ENCODE assay signal across 8 cellular contexts in genomic region chr19:48501446-48501960, GRCh38. TPM values are rescaled to one million over a fixed set of nuclear protein-coding genes. Genes with fewer than 3 reads are reported as not detected.
DNase-seq lines count a peak whose midpoint lies in the region; ATAC-seq and TF ChIP-seq lines count a peak whose summit lies in the region.

No MANE protein-coding gene starts in this region.

- peak overlapping the region; percentile 0; the same call in 1 of the 2 replicates for H3K4me3 ChIP-seq in Jurkat, Clone E6-1 (ENCODE audit: low read length)
- H3K4me3 ChIP-seq in adrenal gland (peak overlapping the region in 1 of 4 donors; percentile 30), lower lobe of right lung (peak overlapping the region; percentile 54)

- H3K27ac Mint-ChIP-seq in CD4-positive, alpha-beta T cell: no peak overlapping the region

- no peak for TF ChIP-seq POLR2A in adrenal gland (IDR thresholded peaks at IDR 0.05)

- WGBS in adrenal gland, 4 donors: 1 to 17% (median 7%) methylated on average over 3 to 17 of the region's 17 CpGs

- peak in 8 of 10 experiments; percentile 34 to 64 (median 48) for DNase-seq in CD4-positive, alpha-beta T cell
- no peak for DNase-seq in Jurkat, Clone E6-1 (ENCODE audit: low read depth, low spot score)
- no peak for DNase-seq in RWPE1 (ENCODE audit: low spot score)
- DNase-seq in adrenal gland: peak in 4 of 7 donors; percentile 44 to 71 (median 62)
- peak; percentile 89 for DNase-seq in lower lobe of right lung
- DNase-seq in AML-193 (lab: John Stamatoyannopoulos, UW): no peak

- peaks cover 13% of the 10 kb centered on the region for H3K27me3 Mint-ChIP-seq in CD4-positive, alpha-beta T cell

- intact Hi-C loops in CD4-positive, alpha-beta T cell (cut with DNase I, micrococcal nuclease): loop anchor here in 1 of 2 experiments (10.0 kb wide), 1 partner anchor 213 kb away; the partner anchor contains the start of gene MAMSTR
- intact Hi-C loops in adrenal gland (cut with DNase I) (no loop called here), lower lobe of right lung (cut with DNase I) (no loop called here)

- H3K27ac ChIP-seq in CD4-positive, alpha-beta T cell (ENCODE audit: low read depth, low read length): peak overlapping the region; percentile 41
- H3K27ac ChIP-seq in RWPE1 (peak overlapping the region; percentile 78), adrenal gland (peak overlapping the region in 1 of 5 donors; percentile 36), lower lobe of right lung (peak overlapping the region; percentile 53)

- CTCF ChIA-PET in CD4-positive, alpha-beta T cell (lab: Charles Lee): interaction anchor here (1.0 to 1.5 kb wide), 2 partner anchors 11 to 83 kb away, joined by 3 to 6 read pairs; no protein-coding TSS in a partner anchor
- CTCF ChIA-PET in RWPE1 (lab: Yijun Ruan, JAX): interaction anchor here (1.2 kb wide), 1 partner anchor 82 kb away, joined by 3 read pairs; no protein-coding TSS in a partner anchor

- POLR2A ChIA-PET in CD4-positive, alpha-beta T cell (lab: Charles Lee): interaction anchor here (0.6 to 1.1 kb wide), 4 partner anchors 8 to 118 kb away, joined by 3 to 4 read pairs (median 4); partner anchors contain the start of genes RPL18 and SPHK2
- POLR2A ChIA-PET in RWPE1 (lab: Yijun Ruan, JAX; ENCODE audit: low non-redundant PET): no interaction called here

- H3K4me1 Mint-ChIP-seq in CD4-positive, alpha-beta T cell (ENCODE audit: low read depth): peaks cover 24% of the 10 kb centered on the region

- no peak for TF ChIP-seq CTCF in CD4-positive, alpha-beta T cell (IDR thresholded peaks at IDR 0.05)
- TF ChIP-seq CTCF in RWPE1 (conservative IDR thresholded peaks at IDR 0.05; ENCODE audit: low read depth) (no peak), adrenal gland (IDR thresholded peaks at IDR 0.05) (no peak), lower lobe of right lung (IDR thresholded peaks at IDR 0.05) (no peak)

- peaks cover 5% of the 10 kb centered on the region for H3K36me3 Mint-ChIP-seq in CD4-positive, alpha-beta T cell (ENCODE audit: low read depth)

- ATAC-seq in CD4-positive, alpha-beta T cell (ENCODE audit: poor library complexity): peak; percentile 70
- ATAC-seq in lower lobe of right lung: peak; percentile 76 to 80
- no peak for ATAC-seq in GM19023 (IDR thresholded peaks at IDR 0.05; ENCODE audit: unreplicated experiment)
- ATAC-seq in GM19351 (IDR thresholded peaks at IDR 0.05; ENCODE audit: unreplicated experiment): no peak

- H3K9me3 ChIP-seq in CD4-positive, alpha-beta T cell (ENCODE audit: control insufficient read depth, low read length): no peaks in the 10 kb centered on the region
- H3K9me3 ChIP-seq in adrenal gland (replicated peaks in 1 of 3): no peaks in the 10 kb centered on the region
- no peaks in the 10 kb centered on the region for H3K9me3 ChIP-seq in lower lobe of right lung

- no peaks in the 10 kb centered on the region for H3K27me3 ChIP-seq in CD4-positive, alpha-beta T cell (ENCODE audit: control insufficient read depth, insufficient read depth, low read length)
- H3K27me3 ChIP-seq in adrenal gland (no peaks in the 10 kb centered on the region), lower lobe of right lung (ENCODE audit: low read depth) (peaks cover 37% of the 10 kb centered on the region)

- H3K4me1 ChIP-seq in adrenal gland (replicated peaks in 1 of 2): peaks cover 3 to 5% of the 10 kb centered on the region in 2 donors
- H3K4me1 ChIP-seq in lower lobe of right lung: no peaks in the 10 kb centered on the region

- H3K4me3 Mint-ChIP-seq in CD4-positive, alpha-beta T cell: peak overlapping the region; percentile 61

- H3K9me3 Mint-ChIP-seq in CD4-positive, alpha-beta T cell: no peaks in the 10 kb centered on the region

- H3K36me3 ChIP-seq in adrenal gland (replicated peaks in 1 of 2) (no peaks in the 10 kb centered on the region), lower lobe of right lung (no peaks in the 10 kb centered on the region)

RNA-seq across cellular contexts. Expression of gene LMTK3, which starts 10.1 kb away (rescaled TPM):
- total RNA-seq in CD4-positive, alpha-beta T cell: 10 to 100 TPM; 15.6 to 18.9 TPM
- 2.8 TPM for polyA plus RNA-seq in Jurkat, Clone E6-1 (2012; ENCODE audit: insufficient read depth, insufficient read length)
- 1 to 10 TPM in 7 of 8 donors, under 1 TPM in 1; 0.06 to 4.4 (median 2.6) TPM for total RNA-seq in adrenal gland
- 10 to 100 TPM in 1 of 3 donors, 1 to 10 TPM in 1, under 1 TPM in 1; 0.57 to 15.1 (median 2.3) TPM for polyA plus RNA-seq in adrenal gland
- 7.1 TPM for total RNA-seq in lower lobe of right lung

RNA-seq across cellular contexts. Expression of gene CYTH2, which starts 32.3 kb away (rescaled TPM):
- 10 to 100 TPM; 23.4 to 25.3 TPM for total RNA-seq in CD4-positive, alpha-beta T cell
- 55.2 TPM for polyA plus RNA-seq in Jurkat, Clone E6-1 (2012; ENCODE audit: insufficient read depth, insufficient read length)
- 10 to 100 TPM; 28.5 to 93.5 (median 54.2) TPM for total RNA-seq in adrenal gland
- polyA plus RNA-seq in adrenal gland: 10 to 100 TPM; 26.3 to 91.7 (median 51.8) TPM
- 75.2 TPM for total RNA-seq in lower lobe of right lung

RNA-seq across cellular contexts. Expression of gene KCNJ14, which starts 46.1 kb away (rescaled TPM):
- total RNA-seq in CD4-positive, alpha-beta T cell: 1 to 10 TPM; 1.7 to 2.0 TPM
- polyA plus RNA-seq in Jurkat, Clone E6-1 (2012; ENCODE audit: insufficient read depth, insufficient read length): 0.22 TPM
- under 1 TPM; 0.09 to 0.83 (median 0.43) TPM for total RNA-seq in adrenal gland
- polyA plus RNA-seq in adrenal gland: under 1 TPM; 0.16 to 0.56 (median 0.34) TPM
- total RNA-seq in lower lobe of right lung: 0.71 TPM

RNA-seq across cellular contexts. Expression of gene SULT2B1, which starts 50.5 kb away (rescaled TPM):
- not detected for total RNA-seq in CD4-positive, alpha-beta T cell
- polyA plus RNA-seq in Jurkat, Clone E6-1 (2012; ENCODE audit: insufficient read depth, insufficient read length): not detected
- total RNA-seq in adrenal gland: 1 to 10 TPM in 2 of 8 donors, under 1 TPM in 3, not detected in 3; 0.34 to 1.4 (median 0.52) TPM
- polyA plus RNA-seq in adrenal gland: under 1 TPM; 0.24 to 0.88 (median 0.72) TPM
- total RNA-seq in lower lobe of right lung: 14.4 TPM

RNA-seq across cellular contexts. Expression of gene GRWD1, which starts 55.7 kb away (rescaled TPM):
- total RNA-seq in CD4-positive, alpha-beta T cell: 10 to 100 TPM; 21.4 to 21.7 TPM
- 46.8 TPM for polyA plus RNA-seq in Jurkat, Clone E6-1 (2012; ENCODE audit: insufficient read depth, insufficient read length)
- total RNA-seq in adrenal gland (10 to 100 TPM in 7 of 8 donors, 1 to 10 TPM in 1; 8.5 to 48.4 (median 28.2) TPM), lower lobe of right lung (25.8 TPM)
- 10 to 100 TPM in 1 of 3 donors, 1 to 10 TPM in 2; 6.6 to 15.7 (median 7.5) TPM for polyA plus RNA-seq in adrenal gland

Comparison
In these comparisons a context has a peak if more than half of its experiments do, and no peak if none do; other contexts are left out.
1. ATAC-seq: peak in CD4-positive, alpha-beta T cell (single experiment) and lower lobe of right lung (2 of 2); none in GM19023 (single experiment) and GM19351 (single experiment).
2. DNase-seq: peak in CD4-positive, alpha-beta T cell (8 of 10), adrenal gland (4 of 7) and lower lobe of right lung (single experiment); none in Jurkat, Clone E6-1 (single experiment), RWPE1 (single experiment) and AML-193 (0 of 2).